Comparison of ENCODE assay signal across 12 cellular contexts in the genomic region with DNA sequence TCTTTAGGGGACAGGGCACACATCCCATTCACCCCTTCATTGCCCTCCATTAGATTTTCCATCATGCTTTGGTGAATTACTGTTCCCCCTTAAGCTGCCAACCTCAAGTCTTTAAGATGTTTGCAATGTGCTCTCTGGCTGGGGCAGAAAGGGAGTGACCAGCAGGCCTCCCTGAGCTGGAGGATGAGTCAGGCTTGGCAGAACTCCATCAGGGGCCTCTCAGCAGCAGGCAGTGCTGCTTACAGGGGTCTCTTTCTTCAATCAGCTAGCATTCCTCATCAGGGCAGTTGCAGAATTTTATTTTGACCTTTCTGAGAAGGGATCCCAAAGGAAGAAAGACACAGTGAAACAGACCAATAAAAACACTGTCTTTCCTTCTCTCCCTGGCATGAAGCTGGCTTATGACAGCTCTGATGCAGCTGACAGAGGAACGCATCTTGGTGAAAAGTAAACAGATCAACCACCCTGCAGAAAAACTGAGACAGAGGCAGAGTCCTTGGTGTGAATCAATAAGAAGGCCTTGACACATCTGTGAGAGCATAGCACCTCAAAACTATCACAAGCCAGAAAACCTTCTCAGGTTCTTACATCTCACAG.
A peak's percentile ranks its signal among the peaks of the same experiment; 100 is the strongest.
DNase-seq lines count a peak whose midpoint lies in the region; TF ChIP-seq lines count a peak whose summit lies in the region.
"Had no signal": no experiment of that assay in that cellular context is flagged by ENCODE, and none has a peak within 500 bp of the region (broad histone marks: within the 10 kb centered on the region; RNA-seq: fewer than 3 reads in every experiment).

No MANE protein-coding gene starts in this region.

- H3K27ac Mint-ChIP-seq in brain: peak overlapping the region in 3 of 5 experiments; percentile 6 to 72 (median 55)
- H3K27ac Mint-ChIP-seq: naive thymus-derived CD8-positive, alpha-beta T cell had no signal

- DNase-seq in AG04449 (ENCODE audit: low read depth, low spot score): peak; percentile 12
- DNase-seq in HFF-Myc (ENCODE audit: extremely low read depth, low read depth): peak; percentile 37
- peak; percentile 38 for DNase-seq in kidney tubule cell (ENCODE audit: low spot score)
- no peak for DNase-seq in KBM-7
- DNase-seq in Ammon's horn (ENCODE audit: low spot score): no peak
- DNase-seq in SW480 (ENCODE audit: low spot score): no peak
- no peak for DNase-seq in activated CD4-positive, CD25-positive, alpha-beta regulatory T cell (lab: John Stamatoyannopoulos, UW)
- DNase-seq: activated T-cell treated with anti-CD3 and anti-CD28 coated beads for 4 hours; KG1; naive thymus-derived CD8-positive, alpha-beta T cell; NCI-H2171 had no signal

- POLR2A ChIA-PET in AG04449 (lab: Yijun Ruan, JAX): no interaction called here

- TF ChIP-seq CTCF in AG04449 (IDR thresholded peaks at IDR 0.05; ENCODE audit: insufficient read depth, low read length, missing control alignments) (no peak), HFF-Myc (IDR thresholded peaks at IDR 0.05; ENCODE audit: low read depth, low read length, missing control alignments) (no peak), brain (conservative IDR thresholded peaks at IDR 0.05) (no peak)

- in situ Hi-C loops in KBM-7 (cut with MboI; ENCODE audit: low pct_unique_long_range_greater_than_20kb, low sequenced_read_pairs): no loop called here

- CTCF ChIA-PET in AG04449 (lab: Yijun Ruan, JAX): interaction anchor here (1.1 kb wide), 1 partner anchor 15 kb away, joined by 4 read pairs; no protein-coding TSS in a partner anchor

- H3K4me3 ChIP-seq in AG04449 (ENCODE audit: low read depth, low read length) (no peak overlapping the region), HFF-Myc (replicated peaks; ENCODE audit: low read depth, low read length) (no peak overlapping the region)

- no peaks in the 10 kb centered on the region for H3K9me3 Mint-ChIP-seq in brain
- H3K9me3 Mint-ChIP-seq: naive thymus-derived CD8-positive, alpha-beta T cell had no signal

- H3K36me3 Mint-ChIP-seq in brain: no peaks in the 10 kb centered on the region
- H3K36me3 Mint-ChIP-seq: naive thymus-derived CD8-positive, alpha-beta T cell had no signal

- no peaks in the 10 kb centered on the region for H3K27me3 Mint-ChIP-seq in brain

- H3K4me1 Mint-ChIP-seq in brain: peaks cover 19% of the 10 kb centered on the region
- H3K4me1 Mint-ChIP-seq: naive thymus-derived CD8-positive, alpha-beta T cell had no signal

- H3K4me3 Mint-ChIP-seq in brain: no peak overlapping the region
- H3K4me3 Mint-ChIP-seq: naive thymus-derived CD8-positive, alpha-beta T cell had no signal

Comparison
In these comparisons a context has a peak if more than half of its experiments do, and no peak if none do; other contexts are left out.
1. DNase-seq: peak in AG04449 (single experiment), HFF-Myc (single experiment) and kidney tubule cell (single experiment); none in KBM-7 (single experiment), Ammon's horn (single experiment), SW480 (single experiment) and activated CD4-positive, CD25-positive, alpha-beta regulatory T cell (0 of 4).